ENCODE assay signal across 22 cellular contexts in the genomic region with DNA sequence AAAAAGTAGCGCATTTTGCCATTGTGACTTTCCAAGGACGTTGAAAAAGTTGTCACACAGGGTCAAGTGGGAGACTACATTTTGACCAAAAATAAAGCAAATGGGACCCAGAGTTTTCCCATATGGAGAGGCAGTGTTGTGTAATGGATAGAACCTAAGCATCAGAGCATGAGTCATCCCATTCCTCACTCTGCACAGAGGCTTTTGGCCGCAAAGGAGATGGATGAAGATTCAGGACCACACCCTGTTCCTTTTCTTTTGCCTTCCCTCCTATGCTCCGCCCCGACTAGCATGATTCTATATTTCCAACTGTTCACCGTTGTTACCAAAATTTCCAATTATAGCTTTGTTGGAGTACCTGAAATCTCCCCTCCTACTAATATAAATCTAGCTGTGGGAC.
"Had no signal": no experiment of that assay in that cellular context is flagged by ENCODE, and none has a peak within 500 bp of the region (broad histone marks: within the 10 kb centered on the region; RNA-seq: fewer than 3 reads in every experiment).

No MANE protein-coding gene starts in this region.

- H3K9ac ChIP-seq: parathyroid adenoma had no signal

- H3K4me2 ChIP-seq: smooth muscle cell had no signal

- H3K36me3 Mint-ChIP-seq: activated naive CD4-positive, alpha-beta T cell treated with anti-CD3 and anti-CD28 coated beads, Interleukin-2, amount 50 U/mL, for 24 hours; brain; naive B cell; stimulated activated memory B cell treated with anti-CD40 and anti-IgM and Interleukin-4, amounts not matched to agents 10 μg/mL and 1 μg/mL and 100 μg/mL, for 72 hours; WTC11 had no signal

- H3K4me3 ChIP-seq: esophagus squamous epithelium, heart left ventricle, smooth muscle cell, stomach, suprapubic skin, tibial nerve had no signal

- H3K4me1 ChIP-seq: esophagus squamous epithelium, heart left ventricle, parathyroid adenoma, stomach, suprapubic skin, tibial nerve had no signal

- H3K9me3 Mint-ChIP-seq: WTC11 had no signal

- DNase-seq: activated gamma-delta T cell treated with Interleukin-2 at 50 U/mL for 16 hours; activated T-cell treated with anti-CD3 and anti-CD28 coated beads, Interleukin-2, amount 50 U/mL, for 1 hour; aorta; central memory CD4-positive, alpha-beta T cell; effector memory CD4-positive, alpha-beta T cell; esophagus squamous epithelium; heart left ventricle; left colon; naive B cell; nucleus accumbens; stimulated activated CD4-positive, alpha-beta T cell treated with anti-CD3 and anti-CD28 coated beads, Interleukin-15, amount 100 ng/mL, for 24 hours; stomach had no signal

- H2AFZ ChIP-seq: parathyroid adenoma had no signal

- FAIRE-seq: colon, keratinocyte had no signal

- H3K27me3 ChIP-seq: esophagus squamous epithelium, heart left ventricle, stomach, suprapubic skin, tibial nerve had no signal

- H3K79me2 ChIP-seq: parathyroid adenoma had no signal

- H3K27ac ChIP-seq: esophagus squamous epithelium, heart left ventricle, parathyroid adenoma, stomach, suprapubic skin, tibial nerve had no signal

- H3K4me1 Mint-ChIP-seq: activated naive CD4-positive, alpha-beta T cell treated with anti-CD3 and anti-CD28 coated beads, Interleukin-2, amount 50 U/mL, for 24 hours; naive B cell; stimulated activated memory B cell treated with anti-CD40 and anti-IgM and Interleukin-4, amounts not matched to agents 10 μg/mL and 1 μg/mL and 100 μg/mL, for 72 hours; WTC11 had no signal

- H3K27ac Mint-ChIP-seq: activated naive CD4-positive, alpha-beta T cell treated with anti-CD3 and anti-CD28 coated beads, Interleukin-2, amount 50 U/mL, for 24 hours; naive B cell; stimulated activated memory B cell treated with anti-CD40 and anti-IgM and Interleukin-4, amounts not matched to agents 10 μg/mL and 1 μg/mL and 100 μg/mL, for 72 hours; WTC11 had no signal

- H3K9me3 ChIP-seq: esophagus squamous epithelium, heart left ventricle, stomach, suprapubic skin, tibial nerve had no signal

- H3K27me3 Mint-ChIP-seq: activated naive CD4-positive, alpha-beta T cell treated with anti-CD3 and anti-CD28 coated beads, Interleukin-2, amount 50 U/mL, for 24 hours; naive B cell; stimulated activated memory B cell treated with anti-CD40 and anti-IgM and Interleukin-4, amounts not matched to agents 10 μg/mL and 1 μg/mL and 100 μg/mL, for 72 hours had no signal

- H3K4me3 Mint-ChIP-seq: activated naive CD4-positive, alpha-beta T cell treated with anti-CD3 and anti-CD28 coated beads, Interleukin-2, amount 50 U/mL, for 24 hours; brain; naive B cell; stimulated activated memory B cell treated with anti-CD40 and anti-IgM and Interleukin-4, amounts not matched to agents 10 μg/mL and 1 μg/mL and 100 μg/mL, for 72 hours; WTC11 had no signal
